ENCODE assay signal across 1 cellular context in genomic region chr22:50614296-50614695, GRCh38.
TF ChIP-seq lines count a peak whose summit lies in the region.

No MANE protein-coding gene starts in this region.

TF ChIP-seq in HEK293, 187 proteins besides CTCF, POLR2A, EP300 and RAD21:
- peak; percentile 72 for TF ChIP-seq ZNF366 (tag by site-specific recombination; conservative IDR thresholded peaks at IDR 0.05)
- TF ChIP-seq ZNF596 (tag by site-specific recombination; IDR thresholded peaks at IDR 0.05): peak; percentile 93
- 0 out of 2 replicates have a peak, but pooled peaks have one; percentile 17 for TF ChIP-seq ZSCAN23 (tag by site-specific recombination; IDR thresholded peaks at IDR 0.05)
